2 cellular contexts compared by ENCODE assay signal in the genomic region with DNA sequence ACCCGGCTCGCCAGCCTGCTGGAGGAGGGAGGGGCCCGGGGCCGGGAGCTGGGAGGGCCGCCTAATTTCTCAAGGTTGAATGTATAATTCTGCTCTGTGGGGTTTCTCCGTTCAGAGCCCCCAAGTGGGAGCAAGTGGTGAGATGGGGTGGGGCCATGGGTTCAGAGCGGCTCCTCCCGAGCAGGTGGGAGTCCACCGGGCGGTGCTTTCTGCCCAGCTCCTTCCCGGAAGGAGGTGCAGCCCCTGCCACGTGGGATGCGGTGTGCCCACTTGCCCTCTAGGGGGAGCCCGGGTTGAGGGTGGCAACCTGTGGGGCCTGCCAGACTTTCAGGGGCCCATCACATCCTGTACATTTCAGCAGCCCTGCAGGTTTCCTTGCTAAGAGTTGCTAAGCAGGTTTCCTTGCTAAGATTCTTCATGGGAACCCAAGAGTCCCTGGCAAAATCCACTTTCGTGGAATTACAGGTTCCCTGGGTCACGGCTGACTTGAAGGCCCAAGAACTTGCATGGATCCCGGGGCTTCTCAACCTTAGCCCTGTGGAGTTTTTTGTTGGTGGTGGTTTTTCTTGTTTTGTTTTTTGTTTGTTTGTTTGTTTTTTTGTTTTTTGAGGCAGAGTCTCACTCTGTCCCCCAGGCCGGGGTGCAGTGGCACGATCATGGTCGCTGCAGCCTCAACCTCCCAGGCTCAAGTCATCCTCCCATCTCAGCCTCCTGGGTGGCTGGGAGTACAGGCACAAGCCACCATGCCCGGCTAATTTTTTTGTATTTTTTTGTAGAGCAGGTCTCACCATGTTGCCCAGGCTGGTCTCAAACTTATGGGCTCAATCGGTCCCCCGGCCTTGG.
A peak's percentile ranks its signal among the peaks of the same experiment; 100 is the strongest.
TF ChIP-seq lines count a peak whose summit lies in the region.

No MANE protein-coding gene starts in this region.

TF ChIP-seq in K562, 482 proteins besides CTCF, POLR2A, EP300 and RAD21 (continued from another document and continues in another):
- TF ChIP-seq, protein P1, sequence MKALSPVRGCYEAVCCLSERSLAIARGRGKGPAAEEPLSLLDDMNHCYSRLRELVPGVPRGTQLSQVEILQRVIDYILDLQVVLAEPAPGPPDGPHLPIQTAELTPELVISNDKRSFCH (CRISPR knock-in tag; IDR thresholded peaks at IDR 0.05), result no peak
- TF ChIP-seq, protein P1 (tag; IDR thresholded peaks at IDR 0.05), result 0 out of 2 replicates have a peak, but pooled peaks have one; percentile 16
- TF ChIP-seq NEUROD1 (IDR thresholded peaks at IDR 0.05; ENCODE audit: borderline replicate concordance, low read depth, low read length, partially characterized antibody) (peak; percentile 79), HDAC6 (IDR thresholded peaks at IDR 0.05; ENCODE audit: low read depth, low read length) (no peak), PTTG1 (tag; IDR thresholded peaks at IDR 0.05; ENCODE audit: low read depth) (no peak), RBM14 (IDR thresholded peaks at IDR 0.05; ENCODE audit: borderline replicate concordance, insufficient read depth, low read depth, low read length) (no peak), TBL1XR1 (IDR thresholded peaks at IDR 0.05; ENCODE audit: low read length in 2 of 2) (no peak), ARHGAP35 (IDR thresholded peaks at IDR 0.05; ENCODE audit: partially characterized antibody) (no peak), CREB1 (IDR thresholded peaks at IDR 0.05) (no peak), CREB1 (CRISPR knock-in tag; IDR thresholded peaks at IDR 0.05) (no peak), ARID1B (IDR thresholded peaks at IDR 0.05) (no peak), DPF2 (IDR thresholded peaks at IDR 0.05) (no peak), CBFA2T2 (conservative IDR thresholded peaks at IDR 0.05) (peak; percentile 31; the same call in 1 of the 2 replicates), HCFC1 (IDR thresholded peaks at IDR 0.05; ENCODE audit: low read depth, low read length) (peak; percentile 41), ARNT (IDR thresholded peaks at IDR 0.05) (no peak), ETS2 (tag; IDR thresholded peaks at IDR 0.05; ENCODE audit: borderline replicate concordance, poor library complexity, severe bottlenecking) (no peak), ZNF146 (CRISPR knock-in tag; IDR thresholded peaks at IDR 0.05; ENCODE audit: unreplicated experiment) (no peak), CREM (IDR thresholded peaks at IDR 0.05; ENCODE audit: low read depth) (peak; percentile 80), ZNF217 (CRISPR knock-in tag; IDR thresholded peaks at IDR 0.05) (no peak), IFI16 (CRISPR knock-in tag; IDR thresholded peaks at IDR 0.05) (no peak), ZNF830 (CRISPR knock-in tag; IDR thresholded peaks at IDR 0.05) (no peak), NFRKB (IDR thresholded peaks at IDR 0.05; ENCODE audit: low read depth) (no peak)
- TF ChIP-seq, protein P2, sequence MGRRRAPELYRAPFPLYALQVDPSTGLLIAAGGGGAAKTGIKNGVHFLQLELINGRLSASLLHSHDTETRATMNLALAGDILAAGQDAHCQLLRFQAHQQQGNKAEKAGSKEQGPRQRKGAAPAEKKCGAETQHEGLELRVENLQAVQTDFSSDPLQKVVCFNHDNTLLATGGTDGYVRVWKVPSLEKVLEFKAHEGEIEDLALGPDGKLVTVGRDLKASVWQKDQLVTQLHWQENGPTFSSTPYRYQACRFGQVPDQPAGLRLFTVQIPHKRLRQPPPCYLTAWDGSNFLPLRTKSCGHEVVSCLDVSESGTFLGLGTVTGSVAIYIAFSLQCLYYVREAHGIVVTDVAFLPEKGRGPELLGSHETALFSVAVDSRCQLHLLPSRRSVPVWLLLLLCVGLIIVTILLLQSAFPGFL (CRISPR knock-in tag; IDR thresholded peaks at IDR 0.05), result no peak
- TF ChIP-seq, protein P3, sequence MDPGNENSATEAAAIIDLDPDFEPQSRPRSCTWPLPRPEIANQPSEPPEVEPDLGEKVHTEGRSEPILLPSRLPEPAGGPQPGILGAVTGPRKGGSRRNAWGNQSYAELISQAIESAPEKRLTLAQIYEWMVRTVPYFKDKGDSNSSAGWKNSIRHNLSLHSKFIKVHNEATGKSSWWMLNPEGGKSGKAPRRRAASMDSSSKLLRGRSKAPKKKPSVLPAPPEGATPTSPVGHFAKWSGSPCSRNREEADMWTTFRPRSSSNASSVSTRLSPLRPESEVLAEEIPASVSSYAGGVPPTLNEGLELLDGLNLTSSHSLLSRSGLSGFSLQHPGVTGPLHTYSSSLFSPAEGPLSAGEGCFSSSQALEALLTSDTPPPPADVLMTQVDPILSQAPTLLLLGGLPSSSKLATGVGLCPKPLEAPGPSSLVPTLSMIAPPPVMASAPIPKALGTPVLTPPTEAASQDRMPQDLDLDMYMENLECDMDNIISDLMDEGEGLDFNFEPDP (CRISPR knock-in tag; IDR thresholded peaks at IDR 0.05), result no peak
- TF ChIP-seq, protein P4, sequence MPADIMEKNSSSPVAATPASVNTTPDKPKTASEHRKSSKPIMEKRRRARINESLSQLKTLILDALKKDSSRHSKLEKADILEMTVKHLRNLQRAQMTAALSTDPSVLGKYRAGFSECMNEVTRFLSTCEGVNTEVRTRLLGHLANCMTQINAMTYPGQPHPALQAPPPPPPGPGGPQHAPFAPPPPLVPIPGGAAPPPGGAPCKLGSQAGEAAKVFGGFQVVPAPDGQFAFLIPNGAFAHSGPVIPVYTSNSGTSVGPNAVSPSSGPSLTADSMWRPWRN (IDR thresholded peaks at IDR 0.05; ENCODE audit: low read depth), result no peak
- TF ChIP-seq, protein P5, sequence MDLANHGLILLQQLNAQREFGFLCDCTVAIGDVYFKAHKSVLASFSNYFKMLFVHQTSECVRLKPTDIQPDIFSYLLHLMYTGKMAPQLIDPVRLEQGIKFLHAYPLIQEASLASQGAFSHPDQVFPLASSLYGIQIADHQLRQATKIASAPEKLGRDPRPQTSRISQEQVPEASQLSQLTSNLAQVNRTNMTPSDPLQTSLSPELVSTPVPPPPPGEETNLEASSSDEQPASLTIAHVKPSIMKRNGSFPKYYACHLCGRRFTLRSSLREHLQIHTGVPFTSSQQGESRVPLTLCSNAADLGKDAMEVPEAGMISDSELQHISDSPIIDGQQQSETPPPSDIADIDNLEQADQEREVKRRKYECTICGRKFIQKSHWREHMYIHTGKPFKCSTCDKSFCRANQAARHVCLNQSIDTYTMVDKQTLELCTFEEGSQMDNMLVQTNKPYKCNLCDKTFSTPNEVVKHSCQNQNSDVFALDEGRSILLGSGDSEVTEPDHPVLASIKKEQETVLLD (IDR thresholded peaks at IDR 0.05), result peak; percentile 42; the same call in 1 of the 2 replicates
- TF ChIP-seq, protein P6, sequence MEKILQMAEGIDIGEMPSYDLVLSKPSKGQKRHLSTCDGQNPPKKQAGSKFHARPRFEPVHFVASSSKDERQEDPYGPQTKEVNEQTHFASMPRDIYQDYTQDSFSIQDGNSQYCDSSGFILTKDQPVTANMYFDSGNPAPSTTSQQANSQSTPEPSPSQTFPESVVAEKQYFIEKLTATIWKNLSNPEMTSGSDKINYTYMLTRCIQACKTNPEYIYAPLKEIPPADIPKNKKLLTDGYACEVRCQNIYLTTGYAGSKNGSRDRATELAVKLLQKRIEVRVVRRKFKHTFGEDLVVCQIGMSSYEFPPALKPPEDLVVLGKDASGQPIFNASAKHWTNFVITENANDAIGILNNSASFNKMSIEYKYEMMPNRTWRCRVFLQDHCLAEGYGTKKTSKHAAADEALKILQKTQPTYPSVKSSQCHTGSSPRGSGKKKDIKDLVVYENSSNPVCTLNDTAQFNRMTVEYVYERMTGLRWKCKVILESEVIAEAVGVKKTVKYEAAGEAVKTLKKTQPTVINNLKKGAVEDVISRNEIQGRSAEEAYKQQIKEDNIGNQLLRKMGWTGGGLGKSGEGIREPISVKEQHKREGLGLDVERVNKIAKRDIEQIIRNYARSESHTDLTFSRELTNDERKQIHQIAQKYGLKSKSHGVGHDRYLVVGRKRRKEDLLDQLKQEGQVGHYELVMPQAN (IDR thresholded peaks at IDR 0.05; ENCODE audit: borderline replicate concordance), result peak; percentile 32; the same call in 1 of the 2 replicates

TF ChIP-seq in HepG2, 621 proteins besides CTCF, POLR2A, EP300 and RAD21 (continued from another document and continues in another):
- TF ChIP-seq, protein P7, sequence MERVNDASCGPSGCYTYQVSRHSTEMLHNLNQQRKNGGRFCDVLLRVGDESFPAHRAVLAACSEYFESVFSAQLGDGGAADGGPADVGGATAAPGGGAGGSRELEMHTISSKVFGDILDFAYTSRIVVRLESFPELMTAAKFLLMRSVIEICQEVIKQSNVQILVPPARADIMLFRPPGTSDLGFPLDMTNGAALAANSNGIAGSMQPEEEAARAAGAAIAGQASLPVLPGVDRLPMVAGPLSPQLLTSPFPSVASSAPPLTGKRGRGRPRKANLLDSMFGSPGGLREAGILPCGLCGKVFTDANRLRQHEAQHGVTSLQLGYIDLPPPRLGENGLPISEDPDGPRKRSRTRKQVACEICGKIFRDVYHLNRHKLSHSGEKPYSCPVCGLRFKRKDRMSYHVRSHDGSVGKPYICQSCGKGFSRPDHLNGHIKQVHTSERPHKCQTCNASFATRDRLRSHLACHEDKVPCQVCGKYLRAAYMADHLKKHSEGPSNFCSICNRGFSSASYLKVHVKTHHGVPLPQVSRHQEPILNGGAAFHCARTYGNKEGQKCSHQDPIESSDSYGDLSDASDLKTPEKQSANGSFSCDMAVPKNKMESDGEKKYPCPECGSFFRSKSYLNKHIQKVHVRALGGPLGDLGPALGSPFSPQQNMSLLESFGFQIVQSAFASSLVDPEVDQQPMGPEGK (CRISPR knock-in tag; IDR thresholded peaks at IDR 0.05), result peak; percentile 76
- TF ChIP-seq PRMT3 (CRISPR knock-in tag; IDR thresholded peaks at IDR 0.05; ENCODE audit: borderline replicate concordance, low read depth), result no peak
- peak; percentile 70 for TF ChIP-seq CBX1 (IDR thresholded peaks at IDR 0.05; ENCODE audit: low read depth)
- TF ChIP-seq ZNF354B (CRISPR knock-in tag; IDR thresholded peaks at IDR 0.05), result no peak
- TF ChIP-seq MLLT10 (CRISPR knock-in tag; IDR thresholded peaks at IDR 0.05), result no peak
- TF ChIP-seq KDM3A (CRISPR knock-in tag; IDR thresholded peaks at IDR 0.05; ENCODE audit: low read depth), result no peak; the same call in 1 of the 2 replicates
- TF ChIP-seq FOXC1 (CRISPR knock-in tag; IDR thresholded peaks at IDR 0.05; ENCODE audit: borderline replicate concordance), result no peak
- TF ChIP-seq KLF11 (CRISPR knock-in tag; IDR thresholded peaks at IDR 0.05), result no peak
- no peak for TF ChIP-seq FOXK1 (CRISPR knock-in tag; IDR thresholded peaks at IDR 0.05; ENCODE audit: borderline replicate concordance, low read depth)
- no peak for TF ChIP-seq HOXA7 (CRISPR knock-in tag; IDR thresholded peaks at IDR 0.05)
- peak; percentile 32; the same call in 1 of the 2 replicates for TF ChIP-seq RXRA (CRISPR knock-in tag; IDR thresholded peaks at IDR 0.05)
- no peak for TF ChIP-seq AGO1 (IDR thresholded peaks at IDR 0.05; ENCODE audit: low read depth, low read length, poor library complexity, severe bottlenecking)
- no peak for TF ChIP-seq MAFG (CRISPR knock-in tag; IDR thresholded peaks at IDR 0.05)
- TF ChIP-seq, protein P8, sequence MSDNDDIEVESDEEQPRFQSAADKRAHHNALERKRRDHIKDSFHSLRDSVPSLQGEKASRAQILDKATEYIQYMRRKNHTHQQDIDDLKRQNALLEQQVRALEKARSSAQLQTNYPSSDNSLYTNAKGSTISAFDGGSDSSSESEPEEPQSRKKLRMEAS (IDR thresholded peaks at IDR 0.05), result peak; percentile 93
- peak; percentile 23; the same call in 1 of the 2 replicates for TF ChIP-seq MED1 (CRISPR knock-in tag; IDR thresholded peaks at IDR 0.05)
- no peak for TF ChIP-seq ZNF451 (CRISPR knock-in tag; IDR thresholded peaks at IDR 0.05)
- no peak for TF ChIP-seq CREM (IDR thresholded peaks at IDR 0.05)
- TF ChIP-seq CREM (CRISPR knock-in tag; IDR thresholded peaks at IDR 0.05), result no peak
- peak; percentile 74; the same call in 1 of the 2 replicates for TF ChIP-seq KDM1A (CRISPR knock-in tag; IDR thresholded peaks at IDR 0.05)
- TF ChIP-seq NCOR1 (IDR thresholded peaks at IDR 0.05; ENCODE audit: borderline replicate concordance, low read length), result no peak
- TF ChIP-seq SOX5 (CRISPR knock-in tag; IDR thresholded peaks at IDR 0.05; ENCODE audit: borderline replicate concordance), result no peak
- TF ChIP-seq ZNF20 (CRISPR knock-in tag; IDR thresholded peaks at IDR 0.05), result no peak
- no peak for TF ChIP-seq ZNF496 (CRISPR knock-in tag; IDR thresholded peaks at IDR 0.05; ENCODE audit: insufficient replicate concordance)
- no peak for TF ChIP-seq ZNF484 (CRISPR knock-in tag; IDR thresholded peaks at IDR 0.05; ENCODE audit: borderline replicate concordance, low read depth)
- 0 out of 2 replicates have a peak, but pooled peaks have one; percentile 25 for TF ChIP-seq ZNF543 (CRISPR knock-in tag; IDR thresholded peaks at IDR 0.05)
- TF ChIP-seq SP4 (CRISPR knock-in tag; IDR thresholded peaks at IDR 0.05), result 0 out of 2 replicates have a peak, but pooled peaks have one; percentile 15
- no peak for TF ChIP-seq RAD51 (IDR thresholded peaks at IDR 0.05; ENCODE audit: borderline replicate concordance)
- TF ChIP-seq MXD4 (CRISPR knock-in tag; IDR thresholded peaks at IDR 0.05), result peak; percentile 88
- TF ChIP-seq ZNF790 (CRISPR knock-in tag; IDR thresholded peaks at IDR 0.05; ENCODE audit: borderline replicate concordance), result no peak
- TF ChIP-seq ZMAT3 (CRISPR knock-in tag; conservative IDR thresholded peaks at IDR 0.05), result no peak
- no peak for TF ChIP-seq RBM22 (optimal IDR thresholded peaks at IDR 0.05; ENCODE audit: low read length)
- TF ChIP-seq, protein P9, sequence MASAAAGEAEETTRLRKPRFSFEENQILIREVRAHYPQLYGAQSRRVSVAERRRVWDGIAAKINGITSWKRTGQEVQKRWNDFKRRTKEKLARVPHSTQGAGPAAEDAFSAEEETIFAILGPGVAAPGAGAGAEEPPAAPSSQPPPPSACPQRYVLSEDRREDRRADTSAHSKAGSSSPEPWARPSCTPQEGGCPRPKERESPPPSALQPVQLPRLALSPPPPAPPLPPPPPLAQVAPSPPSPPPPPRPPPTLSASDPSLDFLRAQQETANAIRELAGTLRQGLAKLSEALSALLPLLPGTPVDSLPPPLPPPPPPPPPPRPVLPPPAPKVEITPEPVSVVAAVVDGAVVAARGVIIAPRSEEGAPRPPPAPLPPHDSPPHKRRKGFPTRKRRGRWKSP (CRISPR knock-in tag; IDR thresholded peaks at IDR 0.05), result no peak
- no peak for TF ChIP-seq ZSCAN29 (CRISPR knock-in tag; conservative IDR thresholded peaks at IDR 0.05)
- peak; percentile 29; the same call in 1 of the 2 replicates for TF ChIP-seq IRF2 (CRISPR knock-in tag; IDR thresholded peaks at IDR 0.05)
- no peak for TF ChIP-seq NFE2L1 (CRISPR knock-in tag; IDR thresholded peaks at IDR 0.05; ENCODE audit: borderline replicate concordance)
- TF ChIP-seq SATB2 (CRISPR knock-in tag; IDR thresholded peaks at IDR 0.05), result no peak
- TF ChIP-seq, protein P10, sequence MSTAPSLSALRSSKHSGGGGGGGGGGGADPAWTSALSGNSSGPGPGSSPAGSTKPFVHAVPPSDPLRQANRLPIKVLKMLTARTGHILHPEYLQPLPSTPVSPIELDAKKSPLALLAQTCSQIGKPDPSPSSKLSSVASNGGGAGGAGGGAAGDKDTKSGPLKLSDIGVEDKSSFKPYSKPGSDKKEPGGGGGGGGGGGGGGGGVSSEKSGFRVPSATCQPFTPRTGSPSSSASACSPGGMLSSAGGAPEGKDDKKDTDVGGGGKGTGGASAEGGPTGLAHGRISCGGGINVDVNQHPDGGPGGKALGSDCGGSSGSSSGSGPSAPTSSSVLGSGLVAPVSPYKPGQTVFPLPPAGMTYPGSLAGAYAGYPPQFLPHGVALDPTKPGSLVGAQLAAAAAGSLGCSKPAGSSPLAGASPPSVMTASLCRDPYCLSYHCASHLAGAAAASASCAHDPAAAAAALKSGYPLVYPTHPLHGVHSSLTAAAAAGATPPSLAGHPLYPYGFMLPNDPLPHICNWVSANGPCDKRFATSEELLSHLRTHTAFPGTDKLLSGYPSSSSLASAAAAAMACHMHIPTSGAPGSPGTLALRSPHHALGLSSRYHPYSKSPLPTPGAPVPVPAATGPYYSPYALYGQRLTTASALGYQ (CRISPR knock-in tag; IDR thresholded peaks at IDR 0.05), result no peak
- TF ChIP-seq TBX3 (IDR thresholded peaks at IDR 0.05; ENCODE audit: borderline replicate concordance), result 0 out of 2 replicates have a peak, but pooled peaks have one; percentile 9
